Comparison of ENCODE assay signal across 23 cellular contexts in genomic region chr4:1361391-1361790, GRCh38. TPM values are rescaled to one million over a fixed set of nuclear protein-coding genes. Genes with fewer than 3 reads are reported as not detected.
"Had no signal": no experiment of that assay in that cellular context is flagged by ENCODE, and none has a peak within 500 bp of the region (broad histone marks: within the 10 kb centered on the region; RNA-seq: fewer than 3 reads in every experiment).

No MANE protein-coding gene starts in this region.

- H3K27ac ChIP-seq: RWPE1, SJCRH30 had no signal

- DNase-seq: IMR-90; Karpas-422; KG1; MG63; NCI-H1092; NCI-H1436; NCI-H187; NCI-H2029; NCI-H2081 treated with DMSO at 0.1 percent for 48 hours; NCI-H2227 treated with DMSO at 0.1 percent for 48 hours; NCI-H524; NCI-H526 treated with DMSO at 0.1 percent for 48 hours; NK-92 treated with Interleukin-12 subunit alpha and Interleukin-12 subunit beta, amount 100 ng/mL, for 24 hours; PC-3; SHP77 treated with DMSO at 0.1 percent for 48 hours; SJCRH30; T-helper 1 cell had no signal

- ATAC-seq: Panc1, PC-3 had no signal

- H3K27me3 ChIP-seq: MG63, SJCRH30 had no signal

- H3K4me1 ChIP-seq: SJCRH30 had no signal

- H3K36me3 ChIP-seq: MG63, SJCRH30 had no signal

- H3K4me3 ChIP-seq: MG63, SJCRH30 had no signal

- H3K9me3 ChIP-seq: MG63, SJCRH30 had no signal

RNA-seq across cellular contexts. Expression of gene NKX1-1, which starts 44.9 kb away (rescaled TPM):
- total RNA-seq: HepG2, HT1080, IMR-90, NCI-H460, OCI-LY7, PC-3, SJCRH30 had no signal
- polyA plus RNA-seq: HepG2, IMR-90 had no signal
